20 cellular contexts compared by ENCODE assay signal in genomic region chr2:188931361-188931760, GRCh38. TPM values are rescaled to one million over a fixed set of nuclear protein-coding genes. Genes with fewer than 3 reads are reported as not detected.
A peak's percentile ranks its signal among the peaks of the same experiment; 100 is the strongest.
DNase-seq lines count a peak whose midpoint lies in the region; ATAC-seq, FAIRE-seq and TF ChIP-seq lines count a peak whose summit lies in the region.
"Had no signal": no experiment of that assay in that cellular context is flagged by ENCODE, and none has a peak within 500 bp of the region (broad histone marks: within the 10 kb centered on the region; RNA-seq: fewer than 3 reads in every experiment).

No MANE protein-coding gene starts in this region.

- DNase-seq in AG08395 (ENCODE audit: low spot score) (peak; percentile 33), GM04504 (ENCODE audit: low read depth) (peak; percentile 17), bronchial epithelial cell (ENCODE audit: low read depth) (peak; percentile 2), foreskin fibroblast (peak; percentile 29 to 65), NOMO-1 treated with dmso at 0.1 percent for 144 hours (lab: John Stamatoyannopoulos, UW; ENCODE audit: unreplicated experiment) (no peak)
- no peak for DNase-seq in stimulated activated naive CD4-positive, alpha-beta T cell (lab: John Stamatoyannopoulos, UW)
- DNase-seq: Caco-2; CD4-positive, CD25-positive, alpha-beta regulatory T cell; DMS153; Karpas-422; MM.1S; NCI-H1092 treated with DMSO at 0.1 percent for 48 hours; NCI-H2081 treated with DMSO at 0.1 percent for 48 hours; NCI-H524 had no signal

- H3K36me3 ChIP-seq in bronchial epithelial cell (ENCODE audit: control insufficient read depth, insufficient read depth, low read length): no peaks in the 10 kb centered on the region

- H3K4me3 ChIP-seq in bronchial epithelial cell (ENCODE audit: low read depth, low read length) (no peak overlapping the region), foreskin fibroblast (ENCODE audit: low read depth in 1 of 2, low read length in 2 of 2) (no peak overlapping the region)

- no peaks in the 10 kb centered on the region for H3K27me3 ChIP-seq in bronchial epithelial cell (ENCODE audit: control insufficient read depth, insufficient read depth, low read length)

- ATAC-seq in HG02763 (IDR thresholded peaks at IDR 0.05; ENCODE audit: unreplicated experiment) (no peak), HG03521 (IDR thresholded peaks at IDR 0.05; ENCODE audit: unreplicated experiment) (no peak)
- ATAC-seq: HCT116, Panc1 had no signal

- FAIRE-seq in bronchial epithelial cell (lab: Jason Lieb, UNC): no peak

- TF ChIP-seq CTCF in bronchial epithelial cell (IDR thresholded peaks at IDR 0.05; ENCODE audit: insufficient read depth, low read length, severe bottlenecking): no peak
- TF ChIP-seq CTCF in foreskin fibroblast (IDR thresholded peaks at IDR 0.05; ENCODE audit: low read depth, low read length): no peak

RNA-seq across cellular contexts. Expression of gene COL3A1, which starts 42.8 kb away (rescaled TPM):
- total RNA-seq in bronchial epithelial cell: 1.4 and 43.4 TPM in 2 replicates
- total RNA-seq: B cell; CD4-positive, CD25-positive, alpha-beta regulatory T cell; HT-29 had no signal

Comparison
In these comparisons a context has a peak if more than half of its experiments do, and no peak if none do; other contexts are left out.
1. DNase-seq: peak in AG08395 (single experiment), GM04504 (single experiment), bronchial epithelial cell (single experiment) and foreskin fibroblast (2 of 2); none in stimulated activated naive CD4-positive, alpha-beta T cell (0 of 6) and NOMO-1 treated with dmso at 0.1 percent for 144 hours (single experiment).